In the genomic region with DNA sequence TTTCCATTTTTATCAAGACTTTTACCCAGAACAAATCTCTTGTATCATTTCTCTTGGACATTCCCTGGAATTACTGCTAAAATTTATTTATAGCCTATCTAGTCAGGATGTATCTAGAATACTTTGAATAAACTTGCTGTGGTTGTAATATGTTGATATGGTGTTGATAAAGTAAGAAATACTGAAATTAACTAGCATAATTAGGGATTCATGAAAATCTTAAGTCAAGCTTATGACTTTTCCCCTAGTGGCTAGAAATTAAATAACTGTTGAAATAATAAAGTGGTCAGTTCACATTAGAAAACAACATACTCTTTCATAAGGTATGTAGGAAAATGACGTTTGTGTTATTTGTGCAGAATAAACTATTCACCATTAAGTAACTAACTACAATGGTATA, we compare ENCODE assay signal across 20 cellular contexts.
"Had no signal": no experiment of that assay in that cellular context is flagged by ENCODE, and none has a peak within 500 bp of the region (broad histone marks: within the 10 kb centered on the region; RNA-seq: fewer than 3 reads in every experiment).

No MANE protein-coding gene starts in this region.

- H3K4me3 ChIP-seq: cardiac muscle cell, colonic mucosa, esophagus muscularis mucosa, right atrium auricular region, skin epidermis, tibial artery, uterus had no signal

- DNase-seq: activated CD4-positive, alpha-beta T cell treated with anti-CD3 and anti-CD28 coated beads, Interleukin-2, amount 50 U/mL, for 48 hours; activated CD8-positive, alpha-beta memory T cell treated with anti-CD3 and anti-CD28 coated beads, Interleukin-2, amount 10 ng/mL, durations not matched to agents 7 days and 5 days; activated effector memory CD4-positive, alpha-beta T cell treated with Interleukin-2 at 50 U/mL for 16 hours; activated naive CD4-positive, alpha-beta T cell treated with anti-CD3 and anti-CD28 coated beads, Interleukin-2, amount 50 U/mL, for 16 hours; activated T-cell treated with anti-CD3 and anti-CD28 coated beads, Interleukin-2, amount 50 U/mL, for 1 hour; colonic mucosa; foreskin fibroblast; kidney glomerular epithelial cell; stimulated activated CD4-positive, alpha-beta T cell treated with anti-CD3 and anti-CD28 coated beads, Interleukin-4, amount 100 ng/mL, for 24 hours; stimulated activated naive CD4-positive, alpha-beta T cell; T-helper 1 cell; T1000; tibial artery; uterus had no signal

- H3K27me3 Mint-ChIP-seq: activated CD8-positive, alpha-beta memory T cell treated with anti-CD3 and anti-CD28 coated beads, Interleukin-2, amount 10 ng/mL, durations not matched to agents 7 days and 5 days had no signal

- H3K27ac Mint-ChIP-seq: activated CD8-positive, alpha-beta memory T cell treated with anti-CD3 and anti-CD28 coated beads, Interleukin-2, amount 10 ng/mL, durations not matched to agents 7 days and 5 days had no signal

- H3K9ac ChIP-seq: parathyroid adenoma had no signal

- H3K27me3 ChIP-seq: cardiac muscle cell, colonic mucosa, esophagus muscularis mucosa, right atrium auricular region, tibial artery, uterus had no signal

- H3K36me3 Mint-ChIP-seq: activated CD8-positive, alpha-beta memory T cell treated with anti-CD3 and anti-CD28 coated beads, Interleukin-2, amount 10 ng/mL, durations not matched to agents 7 days and 5 days had no signal

- H3K9me3 ChIP-seq: colonic mucosa, esophagus muscularis mucosa, right atrium auricular region, tibial artery, uterus had no signal

- H3K4me1 ChIP-seq: colonic mucosa, parathyroid adenoma, right atrium auricular region, tibial artery, uterus had no signal

- ATAC-seq: activated CD8-positive, alpha-beta memory T cell treated with anti-CD3 and anti-CD28 coated beads, Interleukin-2, amount 10 ng/mL, durations not matched to agents 7 days and 5 days had no signal

- H3K27ac ChIP-seq: cardiac muscle cell, colonic mucosa, esophagus muscularis mucosa, parathyroid adenoma, right atrium auricular region, skin epidermis, tibial artery, uterus, VCaP had no signal

- H3K79me2 ChIP-seq: parathyroid adenoma had no signal

- H2AFZ ChIP-seq: parathyroid adenoma had no signal

- H3K4me1 Mint-ChIP-seq: activated CD8-positive, alpha-beta memory T cell treated with anti-CD3 and anti-CD28 coated beads, Interleukin-2, amount 10 ng/mL, durations not matched to agents 7 days and 5 days had no signal

- H3K36me3 ChIP-seq: cardiac muscle cell, colonic mucosa, esophagus muscularis mucosa, right atrium auricular region, tibial artery, uterus had no signal

- H3K4me3 Mint-ChIP-seq: activated CD8-positive, alpha-beta memory T cell treated with anti-CD3 and anti-CD28 coated beads, Interleukin-2, amount 10 ng/mL, durations not matched to agents 7 days and 5 days had no signal
